Comparison of ENCODE assay signal across 27 cellular contexts in the genomic region with DNA sequence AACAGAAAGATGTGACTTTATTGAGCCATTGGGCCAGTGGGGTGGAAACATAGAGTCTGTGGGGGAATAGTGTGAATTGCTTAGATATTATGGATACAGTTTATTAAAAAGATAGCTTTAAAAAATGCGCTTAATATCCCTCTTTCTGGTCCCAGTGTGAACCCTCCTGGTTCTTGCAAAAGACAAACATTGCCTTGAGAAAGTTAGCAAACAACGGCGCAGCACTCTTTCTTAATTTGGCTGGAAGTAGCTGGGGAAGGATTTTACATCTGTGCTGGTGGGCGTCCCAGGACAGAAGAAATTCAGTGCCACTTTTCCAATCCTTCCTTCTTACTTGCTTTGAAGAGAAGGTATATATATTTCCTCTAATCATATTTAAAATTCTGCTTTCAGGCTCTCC.
"Had no signal": no experiment of that assay in that cellular context is flagged by ENCODE, and none has a peak within 500 bp of the region (broad histone marks: within the 10 kb centered on the region; RNA-seq: fewer than 3 reads in every experiment).

No MANE protein-coding gene starts in this region.

- H3K4me1 ChIP-seq: ascending aorta, body of pancreas, Peyer's patch, SJCRH30 had no signal

- H3K4me3 ChIP-seq: ascending aorta, body of pancreas, Peyer's patch, SJCRH30 had no signal

- H3K4me3 Mint-ChIP-seq: activated CD4-positive, alpha-beta memory T cell treated with anti-CD3 and anti-CD28 coated beads for 36 hours; activated CD4-positive, alpha-beta T cell treated with anti-CD3 and anti-CD28 coated beads, Interleukin-2, amount 10 ng/mL, durations not matched to agents 7 days and 5 days; activated T-cell treated with anti-CD3 and anti-CD28 coated beads, Interleukin-2, amount 50 U/mL, for 4 hours; T-helper 1 cell treated with Interleukin-12 subunit alpha and Interleukin-12 subunit beta and Interleukin-4 antibody, amounts not matched to agents 30 μg/mL and 1 μg/mL, for 36 hours had no signal

- H3K36me3 ChIP-seq: ascending aorta, Peyer's patch, SJCRH30 had no signal

- DNase-seq: activated CD4-positive, alpha-beta memory T cell treated with anti-CD3 and anti-CD28 coated beads for 36 hours; activated CD4-positive, alpha-beta T cell treated with anti-CD3 and anti-CD28 coated beads, Interleukin-2, amount 10 ng/mL, durations not matched to agents 7 days and 5 days; activated CD4-positive, CD25-positive, alpha-beta regulatory T cell; activated CD8-positive, alpha-beta memory T cell treated with anti-CD3 and anti-CD28 coated beads for 24 hours; activated effector memory CD4-positive, alpha-beta T cell treated with anti-CD3 and anti-CD28 coated beads, Interleukin-2, amount 50 U/mL, for 16 hours; activated naive CD4-positive, alpha-beta T cell treated with Interleukin-2 at 50 U/mL for 16 hours; activated T-cell treated with anti-CD3 and anti-CD28 coated beads, Interleukin-2, amount 50 U/mL, for 4 hours; body of pancreas; central memory CD4-positive, alpha-beta T cell; KG1; NCI-H1105; NCI-H1436 treated with DMSO at 0.1 percent for 48 hours; NCI-H187; NCI-H2081 treated with DMSO at 0.1 percent for 48 hours; NCI-H446; NCI-H524; Peyer's patch; Right ventricle myocardium superior; SJCRH30; SW 1271; T-helper 9 cell had no signal

- H3K27ac Mint-ChIP-seq: activated CD4-positive, alpha-beta memory T cell treated with anti-CD3 and anti-CD28 coated beads for 36 hours; activated CD4-positive, alpha-beta T cell treated with anti-CD3 and anti-CD28 coated beads, Interleukin-2, amount 10 ng/mL, durations not matched to agents 7 days and 5 days; T-helper 1 cell treated with Interleukin-12 subunit alpha and Interleukin-12 subunit beta and Interleukin-4 antibody, amounts not matched to agents 30 μg/mL and 1 μg/mL, for 36 hours had no signal

- ATAC-seq: activated T-cell treated with anti-CD3 and anti-CD28 coated beads, Interleukin-2, amount 50 U/mL, for 4 hours; body of pancreas; SK-N-SH treated with all-trans-retinoic acid at 6 μM for 48 hours had no signal

- FAIRE-seq: bronchial epithelial cell, TTC549 had no signal

- H3K27ac ChIP-seq: ascending aorta, body of pancreas, Peyer's patch, RWPE1, SJCRH30 had no signal

- H3K4me1 Mint-ChIP-seq: activated CD4-positive, alpha-beta T cell treated with anti-CD3 and anti-CD28 coated beads, Interleukin-2, amount 10 ng/mL, durations not matched to agents 7 days and 5 days had no signal

- H3K27me3 ChIP-seq: ascending aorta, body of pancreas, Peyer's patch had no signal

- H3K27me3 Mint-ChIP-seq: activated CD4-positive, alpha-beta memory T cell treated with anti-CD3 and anti-CD28 coated beads for 36 hours; activated CD4-positive, alpha-beta T cell treated with anti-CD3 and anti-CD28 coated beads, Interleukin-2, amount 10 ng/mL, durations not matched to agents 7 days and 5 days had no signal

- H3K9me3 ChIP-seq: ascending aorta, body of pancreas, SJCRH30 had no signal
